Comparison of ENCODE assay signal across 25 cellular contexts in genomic region chr16:54620197-54620596, GRCh38.
"Had no signal": no experiment of that assay in that cellular context is flagged by ENCODE, and none has a peak within 500 bp of the region (broad histone marks: within the 10 kb centered on the region; RNA-seq: fewer than 3 reads in every experiment).

No MANE protein-coding gene starts in this region.

- H3K27me3 ChIP-seq: ascending aorta, right atrium auricular region had no signal

- H3K36me3 ChIP-seq: ascending aorta, heart right ventricle, left ventricle myocardium inferior, right atrium auricular region, tibial nerve had no signal

- DNase-seq: activated CD4-positive, alpha-beta memory T cell treated with anti-CD3 and anti-CD28 coated beads for 36 hours; activated CD4-positive, alpha-beta T cell treated with anti-CD3 and anti-CD28 coated beads, Interleukin-2, amount 10 ng/mL, durations not matched to agents 24 days and 14 days; activated CD4-positive, CD25-positive, alpha-beta regulatory T cell treated with anti-CD3 and anti-CD28 coated beads, Interleukin-2, amount 50 U/mL, for 72 hours; activated CD8-positive, alpha-beta memory T cell treated with anti-CD3 and anti-CD28 coated beads, Interleukin-2, amount 50 U/mL, for 4 hours; activated effector memory CD4-positive, alpha-beta T cell treated with anti-CD3 and anti-CD28 coated beads, Interleukin-2, amount 50 U/mL, for 16 hours; activated naive CD4-positive, alpha-beta T cell treated with anti-CD3 and anti-CD28 coated beads for 36 hours; activated naive CD8-positive, alpha-beta T cell treated with anti-CD3 and anti-CD28 coated beads, Interleukin-2, amount 10 ng/mL, durations not matched to agents 7 days and 5 days; activated T-cell treated with anti-CD3 and anti-CD28 coated beads, Interleukin-2, amount 50 U/mL, for 1 hour; dorsolateral prefrontal cortex; effector memory CD4-positive, alpha-beta T cell; erythroblast; foreskin fibroblast; heart right ventricle; kidney glomerular epithelial cell; left ventricle myocardium inferior; mucosa of descending colon; stimulated activated CD4-positive, alpha-beta T cell treated with anti-CD3 and anti-CD28 coated beads, Interleukin-2, amount 100 ng/mL, for 48 hours; stimulated activated naive CD4-positive, alpha-beta T cell treated with Interleukin-2 at 50 U/mL for 16 hours; T-helper 17 cell; T1000 had no signal

- H3K27ac ChIP-seq: ascending aorta, coronary artery, dorsolateral prefrontal cortex, heart right ventricle, left ventricle myocardium inferior, right atrium auricular region, tibial nerve had no signal

- H3K4me1 ChIP-seq: ascending aorta, heart right ventricle, left ventricle myocardium inferior, right atrium auricular region, tibial nerve had no signal

- H3K9me3 ChIP-seq: ascending aorta, heart right ventricle, left ventricle myocardium inferior, mucosa of descending colon, right atrium auricular region, tibial nerve had no signal

- H3K4me3 ChIP-seq: ascending aorta, coronary artery, dorsolateral prefrontal cortex, heart right ventricle, left ventricle myocardium inferior, mucosa of descending colon, right atrium auricular region, tibial nerve had no signal

- ATAC-seq: heart right ventricle; mucosa of descending colon; natural killer cell treated with Interleukin-12 subunit alpha and Interleukin-12 subunit beta and Interleukin-15 and Interleukin-18, amount 100 ng/mL, for 72 hours; T-helper 17 cell had no signal
